In the genomic region with DNA sequence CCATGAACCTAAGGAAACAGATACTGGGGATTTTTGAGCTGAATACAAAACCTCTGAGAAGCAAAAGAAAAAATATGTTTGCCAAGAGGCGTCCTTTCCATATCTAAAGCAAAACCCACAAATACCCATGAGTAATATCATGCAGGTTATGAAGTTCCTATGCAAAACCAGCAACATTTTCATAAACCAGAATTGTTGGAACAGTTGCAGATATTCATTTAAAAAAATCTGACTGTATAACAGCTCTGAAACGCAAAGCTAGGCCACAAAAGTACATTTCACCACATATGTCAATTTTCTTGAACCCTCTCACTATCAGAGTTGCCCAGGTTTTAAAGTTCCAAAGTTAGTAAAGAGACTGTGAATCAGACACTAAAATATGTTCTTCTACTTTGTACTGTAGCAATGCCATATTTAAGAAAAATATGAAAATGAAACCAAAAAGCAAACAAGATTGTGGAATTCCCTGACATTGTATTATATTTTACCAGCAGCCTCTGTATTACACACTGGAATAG, we compare ENCODE assay signal across 8 cellular contexts. TPM values are rescaled to one million over a fixed set of nuclear protein-coding genes. Genes with fewer than 3 reads are reported as not detected.
DNase-seq lines count a peak whose midpoint lies in the region; ATAC-seq and TF ChIP-seq lines count a peak whose summit lies in the region.

No MANE protein-coding gene starts in this region.

- TF ChIP-seq CTCF in CD4-positive, alpha-beta T cell (IDR thresholded peaks at IDR 0.05): no peak
- no peak for TF ChIP-seq CTCF in PC-3 (conservative IDR thresholded peaks at IDR 0.05; ENCODE audit: low read depth, low read length)
- no peak for TF ChIP-seq CTCF in fibroblast of villous mesenchyme (IDR thresholded peaks at IDR 0.05; ENCODE audit: insufficient read depth, low read depth, low read length)
- no peak for TF ChIP-seq CTCF in endodermal cell (conservative IDR thresholded peaks at IDR 0.05)

- CTCF ChIA-PET in CD4-positive, alpha-beta T cell (lab: Charles Lee): interaction anchor here (2.0 kb wide), 1 partner anchor 381 kb away, joined by 4 read pairs; no protein-coding TSS in a partner anchor
- CTCF ChIA-PET in PC-3 (lab: Charles Lee): interaction anchor here (0.7 kb wide), 1 partner anchor 31 kb away, joined by 4 read pairs; no protein-coding TSS in a partner anchor

- intact Hi-C loops in CD4-positive, alpha-beta T cell (cut with DNase I, micrococcal nuclease): loop anchor here in 1 of 2 experiments (5.0 to 10.0 kb wide), 2 partner anchors 36 to 67 kb away; partner anchors contain the start of gene HIF1A
- intact Hi-C loops in PC-3 (cut with micrococcal nuclease): loop anchor here (1.0 to 2.0 kb wide), 3 partner anchors 31 to 189 kb away; no protein-coding TSS in a partner anchor

- H3K4me1 Mint-ChIP-seq in CD4-positive, alpha-beta T cell (ENCODE audit: low read depth): peaks cover 69% of the 10 kb centered on the region
- no peaks in the 10 kb centered on the region for H3K4me1 Mint-ChIP-seq in endodermal cell

- peaks cover 4% of the 10 kb centered on the region for H3K36me3 Mint-ChIP-seq in CD4-positive, alpha-beta T cell (ENCODE audit: low read depth)
- H3K36me3 Mint-ChIP-seq in endodermal cell (ENCODE audit: low read depth): no peaks in the 10 kb centered on the region

- H3K9me3 ChIP-seq in CD4-positive, alpha-beta T cell (ENCODE audit: control insufficient read depth, low read length): no peaks in the 10 kb centered on the region
- H3K9me3 ChIP-seq in PC-3 (ENCODE audit: low read length): no peaks in the 10 kb centered on the region
- no peaks in the 10 kb centered on the region for H3K9me3 ChIP-seq in endodermal cell (ENCODE audit: control insufficient read depth, low read length)

- H3K9me2 ChIP-seq in PC-3 (replicated peaks; ENCODE audit: low read length): no peaks in the 10 kb centered on the region

- TSS peak; percentile 68 for BruUV-seq in PC-3 (replicated peaks; lab: Mats Ljungman, UMichigan)

- WGBS in endodermal cell (ENCODE audit: insufficient coverage in 1 of 2, insufficient read length in 1 of 2), 2 experiments: 86 to 89% methylated on average over 1 to 2 of the region's 2 CpGs

- POLR2A ChIA-PET in CD4-positive, alpha-beta T cell (lab: Charles Lee): interaction anchor here (0.7 to 2.0 kb wide), 3 partner anchors 13 to 51 kb away, joined by 3 to 9 read pairs (median 3); partner anchors contain the start of gene HIF1A
- POLR2A ChIA-PET in PC-3 (lab: Charles Lee; ENCODE audit: unreplicated experiment): interaction anchor here (0.6 to 1.8 kb wide), 5 partner anchors 34 to 141 kb away, joined by 4 to 9 read pairs (median 4); partner anchors contain the start of gene HIF1A

- H4K20me1 ChIP-seq in PC-3 (ENCODE audit: low read length): no peaks in the 10 kb centered on the region

- ATAC-seq in CD4-positive, alpha-beta T cell (ENCODE audit: poor library complexity): peak; percentile 25
- ATAC-seq in GM21526 (IDR thresholded peaks at IDR 0.05; ENCODE audit: low FRiP score, unreplicated experiment) (peak; percentile 33), PC-3 (peak; percentile 21)

- H3K4me1 ChIP-seq in PC-3 (ENCODE audit: insufficient read depth, low read length) (peaks cover 55% of the 10 kb centered on the region), endodermal cell (ENCODE audit: control insufficient read depth, insufficient read depth, low read length) (no peaks in the 10 kb centered on the region)

- H3K27ac ChIP-seq in CD4-positive, alpha-beta T cell (ENCODE audit: low read depth, low read length): peak overlapping the region; percentile 54
- H3K27ac ChIP-seq in PC-3 (ENCODE audit: low read length): peak overlapping the region; percentile 89
- H3K27ac ChIP-seq in endodermal cell (ENCODE audit: low read depth, low read length): no peak overlapping the region

- DNase-seq in CD4-positive, alpha-beta T cell: no peak
- peak; percentile 63 for DNase-seq in PC-3
- peak; percentile 64 for DNase-seq in fibroblast of villous mesenchyme (ENCODE audit: low read depth)
- DNase-seq in islet precursor cell: no peak
- DNase-seq in DMS53 treated with DMSO at 0.1 percent for 48 hours (lab: John Stamatoyannopoulos, UW; ENCODE audit: unreplicated experiment): no peak
- DNase-seq in endodermal cell: no peak
- no peak for DNase-seq in NCI-H128 (lab: John Stamatoyannopoulos, UW; ENCODE audit: unreplicated experiment)

- peak overlapping the region; percentile 60 for H3K4me2 ChIP-seq in PC-3 (ENCODE audit: low read length)

- H3K4me3 Mint-ChIP-seq in CD4-positive, alpha-beta T cell: peak overlapping the region; percentile 70
- no peak overlapping the region for H3K4me3 Mint-ChIP-seq in endodermal cell

- no peak overlapping the region for H2AFZ ChIP-seq in PC-3 (ENCODE audit: low read length)

- no peaks in the 10 kb centered on the region for H3K27me3 ChIP-seq in CD4-positive, alpha-beta T cell (ENCODE audit: control insufficient read depth, insufficient read depth, low read length)
- H3K27me3 ChIP-seq in PC-3 (ENCODE audit: low read length) (no peaks in the 10 kb centered on the region), endodermal cell (ENCODE audit: control insufficient read depth, insufficient read depth, low read length, poor library complexity, severe bottlenecking) (no peaks in the 10 kb centered on the region)

- H3K4me3 ChIP-seq in PC-3 (ENCODE audit: low read length) (peak overlapping the region; percentile 34), fibroblast of villous mesenchyme (ENCODE audit: low read depth, low read length) (no peak overlapping the region), endodermal cell (ENCODE audit: low read length) (no peak overlapping the region)

- H3K36me3 ChIP-seq in PC-3 (ENCODE audit: low read depth, low read length): no peaks in the 10 kb centered on the region
- no peaks in the 10 kb centered on the region for H3K36me3 ChIP-seq in endodermal cell (ENCODE audit: control insufficient read depth, insufficient read depth, low read length)

- no peaks in the 10 kb centered on the region for H3K79me2 ChIP-seq in PC-3 (ENCODE audit: low read length)

- no peaks in the 10 kb centered on the region for H3K27me3 Mint-ChIP-seq in CD4-positive, alpha-beta T cell
- H3K27me3 Mint-ChIP-seq in endodermal cell (ENCODE audit: insufficient read depth): no peaks in the 10 kb centered on the region

- H3K27ac Mint-ChIP-seq in CD4-positive, alpha-beta T cell: peak overlapping the region; percentile 86
- H3K27ac Mint-ChIP-seq in endodermal cell: no peak overlapping the region

- H3K9me3 Mint-ChIP-seq in CD4-positive, alpha-beta T cell: peaks cover 7% of the 10 kb centered on the region
- H3K9me3 Mint-ChIP-seq in endodermal cell: no peaks in the 10 kb centered on the region

- H3K9ac ChIP-seq in PC-3 (ENCODE audit: low read length) (peak overlapping the region; percentile 69), endodermal cell (ENCODE audit: extremely low read depth, low read length, poor library complexity, severe bottlenecking) (no peak overlapping the region)

- H3F3A ChIP-seq in PC-3 (ENCODE audit: low read length, unreplicated experiment): peaks cover 11% of the 10 kb centered on the region

RNA-seq across cellular contexts. Expression of gene HIF1A, which starts 33.8 kb away (rescaled TPM):
- 100 to 1,000 TPM; 350 to 369 TPM for total RNA-seq in CD4-positive, alpha-beta T cell
- total RNA-seq in PC-3 (2014; rRNA removed) (266 and 319 TPM in 2 replicates), fibroblast of villous mesenchyme (395 and 671 TPM in 2 replicates), endodermal cell (100 to 1,000 TPM; 201 to 227 TPM)
- polyA plus RNA-seq in endodermal cell (2013, experiment 1 of 2): 166 TPM
- 178 TPM for polyA plus RNA-seq in endodermal cell (2013, experiment 2 of 2)

Comparison
In these comparisons a context has a peak if more than half of its experiments do, and no peak if none do; other contexts are left out.
1. DNase-seq: peak in PC-3 (single experiment) and fibroblast of villous mesenchyme (single experiment); none in CD4-positive, alpha-beta T cell (0 of 10), islet precursor cell (single experiment), DMS53 treated with DMSO at 0.1 percent for 48 hours (single experiment), endodermal cell (single experiment) and NCI-H128 (single experiment).
2. Peak in every context shown above with its lines, with median percentiles within 50 percentile points of each other: ATAC-seq.